In the genomic region with DNA sequence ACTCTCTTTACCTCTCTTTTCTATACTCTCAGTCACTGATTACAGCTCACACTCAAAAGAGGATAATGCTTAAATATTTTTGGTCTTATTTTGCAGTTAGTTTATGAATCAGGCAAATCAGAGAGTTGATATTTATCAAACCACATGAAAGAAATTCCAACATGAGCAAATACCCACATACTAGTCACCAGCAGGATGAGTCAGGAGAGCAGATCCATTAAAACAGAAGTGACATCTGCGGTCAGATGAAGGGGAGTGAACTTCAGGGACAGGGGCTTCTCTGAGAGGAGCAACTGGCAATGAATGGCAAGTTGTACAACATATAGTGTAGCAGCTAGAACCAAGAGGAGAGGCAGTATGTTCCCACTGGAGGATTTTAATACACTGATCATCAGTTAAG, we compare ENCODE assay signal across 28 cellular contexts.
DNase-seq lines count a peak whose midpoint lies in the region; FAIRE-seq and TF ChIP-seq lines count a peak whose summit lies in the region.
"Had no signal": no experiment of that assay in that cellular context is flagged by ENCODE, and none has a peak within 500 bp of the region (broad histone marks: within the 10 kb centered on the region; RNA-seq: fewer than 3 reads in every experiment).

No MANE protein-coding gene starts in this region.

- no peak overlapping the region for H2BK12ac ChIP-seq in trophoblast cell (ENCODE audit: low read length)

- H4K8ac ChIP-seq in trophoblast cell (ENCODE audit: low read depth, low read length) = no peak overlapping the region

- no peak overlapping the region for H2AK5ac ChIP-seq in trophoblast cell (ENCODE audit: low read length)

- no peak overlapping the region for H3K27ac Mint-ChIP-seq in endodermal cell
- H3K27ac Mint-ChIP-seq: activated T-cell treated with anti-CD3 and anti-CD28 coated beads, Interleukin-2, amount 50 U/mL, for 24 hours; CD4-positive, alpha-beta memory T cell had no signal

- H3K27me3 ChIP-seq in endodermal cell (ENCODE audit: control insufficient read depth, insufficient read depth, low read length, poor library complexity, severe bottlenecking) (no peaks in the 10 kb centered on the region), trophoblast cell (ENCODE audit: insufficient read depth, low read length) (no peaks in the 10 kb centered on the region)
- H3K27me3 ChIP-seq: dorsolateral prefrontal cortex had no signal

- H3K4me1 ChIP-seq in endodermal cell (ENCODE audit: control insufficient read depth, insufficient read depth, low read length) (peaks cover 2% of the 10 kb centered on the region), trophoblast cell (ENCODE audit: control insufficient read depth in 1 of 2, insufficient read depth in 2 of 2, low read length in 2 of 2) (peaks cover 3% of the 10 kb centered on the region in 2 experiments)
- H3K4me1 ChIP-seq: HAP-1, lower lobe of right lung had no signal

- 92 to 100% methylated on average over 1 of the region's 1 CpG for WGBS in endodermal cell (ENCODE audit: insufficient coverage in 1 of 2, insufficient read length in 1 of 2), 2 experiments
- no CpG with 5 or more reads among the region's 1 CpG for WGBS in trophoblast cell (ENCODE audit: extremely low coverage, insufficient coverage, insufficient read length)

- H2BK5ac ChIP-seq in trophoblast cell (ENCODE audit: low read depth, low read length, poor library complexity) = no peak overlapping the region

- H3K79me2 ChIP-seq in trophoblast cell (ENCODE audit: control insufficient read depth, insufficient read depth, low read length, poor library complexity) = no peaks in the 10 kb centered on the region

- H2BK120ac ChIP-seq in trophoblast cell (ENCODE audit: insufficient read depth, low read length, poor library complexity) = no peak overlapping the region

- H3K4me2 ChIP-seq in trophoblast cell (ENCODE audit: low read length) = no peak overlapping the region

- no peak overlapping the region for H3K27ac ChIP-seq in endodermal cell (ENCODE audit: low read depth, low read length)
- no peak overlapping the region for H3K27ac ChIP-seq in trophoblast cell (ENCODE audit: low read depth, low read length)
- H3K27ac ChIP-seq: dorsolateral prefrontal cortex, lower lobe of right lung had no signal

- H3K9me3 Mint-ChIP-seq in endodermal cell = peaks cover 34% of the 10 kb centered on the region

- no peak overlapping the region for H3K4ac ChIP-seq in trophoblast cell (ENCODE audit: low read depth, low read length)

- H3K18ac ChIP-seq in trophoblast cell (ENCODE audit: low read length) = no peak overlapping the region

- H3K9ac ChIP-seq in endodermal cell (ENCODE audit: extremely low read depth, low read length, poor library complexity, severe bottlenecking) (no peak overlapping the region), trophoblast cell (ENCODE audit: low read length) (no peak overlapping the region)

- H3K4me3 Mint-ChIP-seq in endodermal cell = no peak overlapping the region
- H3K4me3 Mint-ChIP-seq: activated T-cell treated with anti-CD3 and anti-CD28 coated beads, Interleukin-2, amount 50 U/mL, for 24 hours; CD4-positive, alpha-beta memory T cell had no signal

- H2AFZ ChIP-seq in trophoblast cell (ENCODE audit: insufficient read depth, low read length, poor library complexity) = no peak overlapping the region

- H3K27me3 Mint-ChIP-seq in endodermal cell (ENCODE audit: insufficient read depth) = no peaks in the 10 kb centered on the region
- H3K27me3 Mint-ChIP-seq: activated T-cell treated with anti-CD3 and anti-CD28 coated beads, Interleukin-2, amount 50 U/mL, for 24 hours; CD4-positive, alpha-beta memory T cell had no signal

- peaks cover 4% of the 10 kb centered on the region for H3K79me1 ChIP-seq in trophoblast cell (ENCODE audit: low read length)

- H3K36me3 Mint-ChIP-seq in endodermal cell (ENCODE audit: low read depth) = peaks cover 19% of the 10 kb centered on the region
- H3K36me3 Mint-ChIP-seq: CD4-positive, alpha-beta memory T cell had no signal

- no peak overlapping the region for H4K12ac ChIP-seq in trophoblast cell (ENCODE audit: low read depth, low read length)

- peaks cover 40% of the 10 kb centered on the region for H3K9me3 ChIP-seq in endodermal cell (ENCODE audit: control insufficient read depth, low read length)
- no peaks in the 10 kb centered on the region for H3K9me3 ChIP-seq in trophoblast cell (ENCODE audit: insufficient read depth, low read depth, low read length)
- H3K9me3 ChIP-seq: HAP-1, lower lobe of right lung had no signal

- TF ChIP-seq CTCF in endodermal cell (conservative IDR thresholded peaks at IDR 0.05) = no peak

- H3K14ac ChIP-seq in trophoblast cell (ENCODE audit: low read length) = no peak overlapping the region

- no peak overlapping the region for H3K23ac ChIP-seq in trophoblast cell (ENCODE audit: low read length)

- H3K4me3 ChIP-seq in endodermal cell (ENCODE audit: low read length) = peak overlapping the region; percentile 71
- H3K4me3 ChIP-seq in trophoblast cell (ENCODE audit: low read depth, low read length) = no peak overlapping the region
- H3K4me3 ChIP-seq: dorsolateral prefrontal cortex, HAP-1, lower lobe of right lung had no signal

- H3K36me3 ChIP-seq in endodermal cell (ENCODE audit: control insufficient read depth, insufficient read depth, low read length) (no peaks in the 10 kb centered on the region), trophoblast cell (ENCODE audit: control insufficient read depth in 1 of 2, insufficient read depth in 2 of 2, low read length in 2 of 2) (no peaks in the 10 kb centered on the region)
- H3K36me3 ChIP-seq: HAP-1, lower lobe of right lung had no signal

- DNase-seq in HT1080 (ENCODE audit: low read depth) (peak; percentile 74), RCC 7860 (ENCODE audit: low spot score) (peak; percentile 74), endodermal cell (no peak), trophoblast cell (peak; percentile 42 to 78), foreskin melanocyte (no peak), DMS153 (lab: John Stamatoyannopoulos, UW) (no peak)
- no peak for DNase-seq in stimulated activated CD4-positive, alpha-beta T cell treated with anti-CD3 and anti-CD28 coated beads, Interleukin-12 subunit alpha, Interleukin-12 subunit beta, amount 100 ng/mL, for 4 hours
- DNase-seq: activated CD8-positive, alpha-beta memory T cell treated with anti-CD3 and anti-CD28 coated beads for 24 hours; activated naive CD4-positive, alpha-beta T cell treated with Interleukin-2 at 50 U/mL for 16 hours; activated T-cell treated with anti-CD3 and anti-CD28 coated beads, Interleukin-2, amount 50 U/mL, for 24 hours; amygdala; CD4-positive, alpha-beta memory T cell; central memory CD4-positive, alpha-beta T cell; dorsolateral prefrontal cortex; foreskin fibroblast; GDM1; Kasumi-1; lower lobe of right lung; NCI-H1436 treated with DMSO at 0.1 percent for 48 hours; NCI-H2171; NCI-H69; nucleus accumbens; SHP77 treated with DMSO at 0.1 percent for 48 hours; stimulated activated CD4-positive, alpha-beta T cell treated with anti-CD3 and anti-CD28 coated beads, Interleukin-4, amount 100 ng/mL, for 24 hours; stimulated activated naive CD8-positive, alpha-beta T cell treated with anti-CD3 and anti-CD28 coated beads, Interleukin-15, Interleukin-2, amounts not matched to agents 100 U/mL and 50 U/mL, for 24 hours; T-helper 1 cell had no signal

- H3K4me1 Mint-ChIP-seq in endodermal cell = peaks cover 42% of the 10 kb centered on the region
- H3K4me1 Mint-ChIP-seq: CD4-positive, alpha-beta memory T cell had no signal

- H4K91ac ChIP-seq in trophoblast cell (ENCODE audit: low read depth, low read length) = no peak overlapping the region

- FAIRE-seq in RCC 7860 (lab: Jason Lieb, UNC) = peak; percentile 69
- FAIRE-seq: keratinocyte had no signal

Comparison
In these comparisons a context has a peak if more than half of its experiments do, and no peak if none do; other contexts are left out.
1. DNase-seq: peak in HT1080 (single experiment), RCC 7860 (single experiment) and trophoblast cell (2 of 2); none in endodermal cell (single experiment), foreskin melanocyte (single experiment), stimulated activated CD4-positive, alpha-beta T cell treated with anti-CD3 and anti-CD28 coated beads, Interleukin-12 subunit alpha, Interleukin-12 subunit beta, amount 100 ng/mL, for 4 hours (single experiment) and DMS153 (single experiment).